In genomic region chr6:73866305-73866704, GRCh38 we compare ENCODE assay signal across 25 cellular contexts.
DNase-seq lines count a peak whose midpoint lies in the region; ATAC-seq and TF ChIP-seq lines count a peak whose summit lies in the region.
"Had no signal": no experiment of that assay in that cellular context is flagged by ENCODE, and none has a peak within 500 bp of the region (broad histone marks: within the 10 kb centered on the region; RNA-seq: fewer than 3 reads in every experiment).

No MANE protein-coding gene starts in this region.

- H3K27me3 ChIP-seq in GM06990 (replicated peaks; ENCODE audit: control insufficient read depth, insufficient read depth, low read length) (no peaks in the 10 kb centered on the region), left ventricle myocardium inferior (ENCODE audit: low read depth) (no peaks in the 10 kb centered on the region)
- H3K27me3 ChIP-seq: heart right ventricle, MG63, tibial nerve had no signal

- H3K9me3 ChIP-seq in left ventricle myocardium inferior (replicated peaks) = no peaks in the 10 kb centered on the region
- H3K9me3 ChIP-seq: heart right ventricle, MG63, tibial nerve had no signal

- TF ChIP-seq CTCF in GM06990 (IDR thresholded peaks at IDR 0.05; ENCODE audit: insufficient read depth, low read length, poor library complexity, severe bottlenecking) (no peak), chondrocyte (IDR thresholded peaks at IDR 0.05) (no peak), left ventricle myocardium inferior (IDR thresholded peaks at IDR 0.05; ENCODE audit: borderline replicate concordance) (no peak)

- no peak overlapping the region for H3K27ac ChIP-seq in left ventricle myocardium inferior (replicated peaks)
- H3K27ac ChIP-seq: heart right ventricle, RWPE1, skin epidermis, tibial nerve had no signal

- ATAC-seq in GM18907 (IDR thresholded peaks at IDR 0.05; ENCODE audit: unreplicated experiment) (peak; percentile 73), HG02759 (IDR thresholded peaks at IDR 0.05; ENCODE audit: unreplicated experiment) (peak; percentile 69), HG03460 (IDR thresholded peaks at IDR 0.05; ENCODE audit: unreplicated experiment) (peak; percentile 64)
- ATAC-seq: heart right ventricle had no signal

- no peaks in the 10 kb centered on the region for H3K4me1 ChIP-seq in left ventricle myocardium inferior
- H3K4me1 ChIP-seq: heart right ventricle, tibial nerve had no signal

- intact Hi-C loops in left ventricle myocardium inferior (cut with micrococcal nuclease) = no loop called here

- no peak overlapping the region for H3K4me3 Mint-ChIP-seq in chondrocyte (ENCODE audit: unreplicated experiment)
- H3K4me3 Mint-ChIP-seq: activated CD4-positive, alpha-beta memory T cell treated with anti-CD3 and anti-CD28 coated beads, Interleukin-2, amount 10 ng/mL, durations not matched to agents 7 days and 5 days; activated naive CD4-positive, alpha-beta T cell treated with anti-CD3 and anti-CD28 coated beads, Interleukin-2, amount 50 U/mL, for 24 hours; CD4-positive, CD25-positive, alpha-beta regulatory T cell; nephron progenitor cell; T-helper 1 cell treated with Interleukin-12 subunit alpha and Interleukin-12 subunit beta and Interleukin-4 antibody, amounts not matched to agents 30 μg/mL and 1 μg/mL, for 36 hours had no signal

- no peaks in the 10 kb centered on the region for H3K36me3 Mint-ChIP-seq in chondrocyte (ENCODE audit: low read depth)
- H3K36me3 Mint-ChIP-seq: activated naive CD4-positive, alpha-beta T cell treated with anti-CD3 and anti-CD28 coated beads, Interleukin-2, amount 50 U/mL, for 24 hours; CD4-positive, CD25-positive, alpha-beta regulatory T cell had no signal

- H3K9me3 Mint-ChIP-seq in chondrocyte (ENCODE audit: low read depth) = peaks cover 4% of the 10 kb centered on the region
- H3K9me3 Mint-ChIP-seq: activated CD4-positive, alpha-beta memory T cell treated with anti-CD3 and anti-CD28 coated beads, Interleukin-2, amount 10 ng/mL, durations not matched to agents 7 days and 5 days; activated naive CD4-positive, alpha-beta T cell treated with anti-CD3 and anti-CD28 coated beads, Interleukin-2, amount 50 U/mL, for 24 hours; CD4-positive, CD25-positive, alpha-beta regulatory T cell; T-helper 1 cell treated with Interleukin-12 subunit alpha and Interleukin-12 subunit beta and Interleukin-4 antibody, amounts not matched to agents 30 μg/mL and 1 μg/mL, for 36 hours had no signal

- no peak overlapping the region for H3K4me3 ChIP-seq in GM06990 (replicated peaks; ENCODE audit: low read depth, low read length)
- H3K4me3 ChIP-seq in left ventricle myocardium inferior = no peak overlapping the region
- H3K4me3 ChIP-seq: heart right ventricle, MG63, skin epidermis, tibial nerve had no signal

- DNase-seq in GM06990 (ENCODE audit: extremely low read depth, insufficient read length) (peak; percentile 7), ecto neural progenitor cell (ENCODE audit: low spot score) (no peak), chondrocyte (ENCODE audit: low spot score) (no peak), T-helper 1 cell (no peak), left ventricle myocardium inferior (no peak)
- DNase-seq: activated CD4-positive, alpha-beta memory T cell treated with anti-CD3 and anti-CD28 coated beads, Interleukin-2, amount 10 ng/mL, durations not matched to agents 7 days and 5 days; activated CD4-positive, alpha-beta T cell treated with anti-CD3 and anti-CD28 coated beads for 1 hour; activated CD8-positive, alpha-beta memory T cell treated with anti-CD3 and anti-CD28 coated beads, Interleukin-2, amount 50 U/mL, for 48 hours; CD4-positive, CD25-positive, alpha-beta regulatory T cell; heart right ventricle; KBM-7; kidney glomerular epithelial cell; MG63; NCI-H1436; NCI-H82; nephron progenitor cell; stimulated activated CD8-positive, alpha-beta memory T cell treated with anti-CD3 and anti-CD28 coated beads, Interleukin-4, amount 100 ng/mL, for 48 hours had no signal

- H3K27me3 Mint-ChIP-seq in chondrocyte (ENCODE audit: low read depth) = peaks cover 2% of the 10 kb centered on the region
- H3K27me3 Mint-ChIP-seq: activated naive CD4-positive, alpha-beta T cell treated with anti-CD3 and anti-CD28 coated beads, Interleukin-2, amount 50 U/mL, for 24 hours; CD4-positive, CD25-positive, alpha-beta regulatory T cell had no signal

- H3K4me1 Mint-ChIP-seq in chondrocyte (ENCODE audit: low read depth) = no peaks in the 10 kb centered on the region
- H3K4me1 Mint-ChIP-seq: activated CD4-positive, alpha-beta memory T cell treated with anti-CD3 and anti-CD28 coated beads, Interleukin-2, amount 10 ng/mL, durations not matched to agents 7 days and 5 days; activated naive CD4-positive, alpha-beta T cell treated with anti-CD3 and anti-CD28 coated beads, Interleukin-2, amount 50 U/mL, for 24 hours; CD4-positive, CD25-positive, alpha-beta regulatory T cell had no signal

- H3K36me3 ChIP-seq in GM06990 (ENCODE audit: control insufficient read depth, insufficient read depth, low read length) = no peaks in the 10 kb centered on the region
- no peaks in the 10 kb centered on the region for H3K36me3 ChIP-seq in left ventricle myocardium inferior
- H3K36me3 ChIP-seq: heart right ventricle, MG63, tibial nerve had no signal

- H3K27ac Mint-ChIP-seq in chondrocyte (ENCODE audit: unreplicated experiment) = no peak overlapping the region
- H3K27ac Mint-ChIP-seq: activated CD4-positive, alpha-beta memory T cell treated with anti-CD3 and anti-CD28 coated beads, Interleukin-2, amount 10 ng/mL, durations not matched to agents 7 days and 5 days; activated naive CD4-positive, alpha-beta T cell treated with anti-CD3 and anti-CD28 coated beads, Interleukin-2, amount 50 U/mL, for 24 hours; CD4-positive, CD25-positive, alpha-beta regulatory T cell; nephron progenitor cell; T-helper 1 cell treated with Interleukin-12 subunit alpha and Interleukin-12 subunit beta and Interleukin-4 antibody, amounts not matched to agents 30 μg/mL and 1 μg/mL, for 36 hours had no signal
